ENCODE assay signal across 21 cellular contexts in genomic region chr1:170536924-170537551, GRCh38. TPM values are rescaled to one million over a fixed set of nuclear protein-coding genes. Genes with fewer than 3 reads are reported as not detected.
DNase-seq lines count a peak whose midpoint lies in the region; ATAC-seq, FAIRE-seq and TF ChIP-seq lines count a peak whose summit lies in the region.
"Had no signal": no experiment of that assay in that cellular context is flagged by ENCODE, and none has a peak within 500 bp of the region (broad histone marks: within the 10 kb centered on the region; RNA-seq: fewer than 3 reads in every experiment).

No MANE protein-coding gene starts in this region.

- H3K9me3 ChIP-seq in endodermal cell (ENCODE audit: control insufficient read depth, low read length) = no peaks in the 10 kb centered on the region
- H3K9me3 ChIP-seq: prostate gland, stomach had no signal

- WGBS in endodermal cell (ENCODE audit: insufficient coverage in 1 of 2, insufficient read length in 1 of 2), 2 experiments = 82 to 100% methylated on average over 1 of the region's 1 CpG

- no peak overlapping the region for H3K9ac ChIP-seq in endodermal cell (ENCODE audit: extremely low read depth, low read length, poor library complexity, severe bottlenecking)

- H3K4me1 Mint-ChIP-seq in stimulated activated naive CD8-positive, alpha-beta T cell treated with anti-CD3 and anti-CD28 coated beads, Interleukin-15, Interleukin-2, amounts not matched to agents 100 ng/mL and 50 ng/mL, for 24 hours (ENCODE audit: low read depth) = peaks cover 20% of the 10 kb centered on the region
- peaks cover 18% of the 10 kb centered on the region for H3K4me1 Mint-ChIP-seq in stimulated activated naive CD8-positive, alpha-beta T cell treated with anti-CD3 and anti-CD28 coated beads, Interleukin-15, amount 100 ng/mL, for 72 hours
- peaks cover 4% of the 10 kb centered on the region for H3K4me1 Mint-ChIP-seq in endodermal cell
- peaks cover 5% of the 10 kb centered on the region for H3K4me1 Mint-ChIP-seq in T-helper 2 cell treated with Interferon-gamma antibody and Interleukin-4, amounts not matched to agents 5 μg/mL and 100 μg/mL, for 36 hours (ENCODE audit: low read depth)

- H3K36me3 ChIP-seq in endodermal cell (ENCODE audit: control insufficient read depth, insufficient read depth, low read length) = peaks cover 28% of the 10 kb centered on the region
- H3K36me3 ChIP-seq: prostate gland had no signal

- ATAC-seq in stimulated activated naive CD8-positive, alpha-beta T cell treated with anti-CD3 and anti-CD28 coated beads, Interleukin-15, amount 100 ng/mL, for 72 hours = no peak
- ATAC-seq: CD8-positive, alpha-beta T cell had no signal

- H3K27me3 Mint-ChIP-seq in stimulated activated naive CD8-positive, alpha-beta T cell treated with anti-CD3 and anti-CD28 coated beads, Interleukin-15, Interleukin-2, amounts not matched to agents 100 ng/mL and 50 ng/mL, for 24 hours = no peaks in the 10 kb centered on the region
- no peaks in the 10 kb centered on the region for H3K27me3 Mint-ChIP-seq in stimulated activated naive CD8-positive, alpha-beta T cell treated with anti-CD3 and anti-CD28 coated beads, Interleukin-15, amount 100 ng/mL, for 72 hours
- no peaks in the 10 kb centered on the region for H3K27me3 Mint-ChIP-seq in endodermal cell (ENCODE audit: insufficient read depth)
- no peaks in the 10 kb centered on the region for H3K27me3 Mint-ChIP-seq in T-helper 2 cell treated with Interferon-gamma antibody and Interleukin-4, amounts not matched to agents 5 μg/mL and 100 μg/mL, for 36 hours (ENCODE audit: low read depth)
- H3K27me3 Mint-ChIP-seq: naive B cell had no signal

- H3K4me3 Mint-ChIP-seq in stimulated activated naive CD8-positive, alpha-beta T cell treated with anti-CD3 and anti-CD28 coated beads, Interleukin-15, Interleukin-2, amounts not matched to agents 100 ng/mL and 50 ng/mL, for 24 hours = no peak overlapping the region
- no peak overlapping the region for H3K4me3 Mint-ChIP-seq in stimulated activated naive CD8-positive, alpha-beta T cell treated with anti-CD3 and anti-CD28 coated beads, Interleukin-15, amount 100 ng/mL, for 72 hours
- H3K4me3 Mint-ChIP-seq in endodermal cell = no peak overlapping the region
- H3K4me3 Mint-ChIP-seq in T-helper 2 cell treated with Interferon-gamma antibody and Interleukin-4, amounts not matched to agents 5 μg/mL and 100 μg/mL, for 36 hours = no peak overlapping the region
- H3K4me3 Mint-ChIP-seq: activated naive CD4-positive, alpha-beta T cell treated with anti-CD3 and anti-CD28 coated beads for 36 hours; CD8-positive, alpha-beta T cell; naive B cell had no signal

- DNase-seq in stimulated activated naive CD8-positive, alpha-beta T cell treated with anti-CD3 and anti-CD28 coated beads, Interleukin-15, amount 100 ng/mL, for 72 hours = no peak
- DNase-seq in endodermal cell (no peak), kidney tubule cell (ENCODE audit: low spot score) (peak; percentile 67), SKM-1 (lab: John Stamatoyannopoulos, UW; ENCODE audit: unreplicated experiment) (no peak), HTR-8/SVneo (ENCODE audit: insufficient read length, low spot score) (no peak), KG1 (lab: John Stamatoyannopoulos, UW) (no peak)
- DNase-seq in T-helper 2 cell treated with Interferon-gamma antibody and Interleukin-4, amounts not matched to agents 5 μg/mL and 100 μg/mL, for 36 hours (ENCODE audit: low spot score) = no peak
- DNase-seq: ACHN; activated CD4-positive, alpha-beta T cell treated with anti-CD3 and anti-CD28 coated beads for 4 hours; activated naive CD4-positive, alpha-beta T cell treated with anti-CD3 and anti-CD28 coated beads for 36 hours; CD8-positive, alpha-beta T cell; KBM-7; naive B cell; NCI-H1417; NCI-H226; NK-92 treated with Interleukin-12 subunit alpha and Interleukin-12 subunit beta, amount 100 ng/mL, for 24 hours; stomach had no signal

- no peak overlapping the region for H3K4me3 ChIP-seq in endodermal cell (ENCODE audit: low read length)
- H3K4me3 ChIP-seq: prostate gland, stomach had no signal

- no peaks in the 10 kb centered on the region for H3K27me3 ChIP-seq in endodermal cell (ENCODE audit: control insufficient read depth, insufficient read depth, low read length, poor library complexity, severe bottlenecking)
- H3K27me3 ChIP-seq: stomach had no signal

- H3K27ac ChIP-seq in endodermal cell (ENCODE audit: low read depth, low read length) = no peak overlapping the region
- H3K27ac ChIP-seq: HL-60, prostate gland, stomach had no signal

- H3K27ac Mint-ChIP-seq in stimulated activated naive CD8-positive, alpha-beta T cell treated with anti-CD3 and anti-CD28 coated beads, Interleukin-15, Interleukin-2, amounts not matched to agents 100 ng/mL and 50 ng/mL, for 24 hours = peak overlapping the region; percentile 39
- peak overlapping the region in 1 of 2 donors; percentile 27 for H3K27ac Mint-ChIP-seq in stimulated activated naive CD8-positive, alpha-beta T cell treated with anti-CD3 and anti-CD28 coated beads, Interleukin-15, amount 100 ng/mL, for 72 hours
- H3K27ac Mint-ChIP-seq in endodermal cell = peak overlapping the region; percentile 65
- H3K27ac Mint-ChIP-seq in T-helper 2 cell treated with Interferon-gamma antibody and Interleukin-4, amounts not matched to agents 5 μg/mL and 100 μg/mL, for 36 hours = no peak overlapping the region
- H3K27ac Mint-ChIP-seq: activated naive CD4-positive, alpha-beta T cell treated with anti-CD3 and anti-CD28 coated beads for 36 hours; CD8-positive, alpha-beta T cell had no signal

- no peak for TF ChIP-seq CTCF in endodermal cell (conservative IDR thresholded peaks at IDR 0.05)

- H3K36me3 Mint-ChIP-seq in stimulated activated naive CD8-positive, alpha-beta T cell treated with anti-CD3 and anti-CD28 coated beads, Interleukin-15, Interleukin-2, amounts not matched to agents 100 ng/mL and 50 ng/mL, for 24 hours (ENCODE audit: low read depth) = peaks cover 48% of the 10 kb centered on the region
- peaks cover 38% of the 10 kb centered on the region for H3K36me3 Mint-ChIP-seq in endodermal cell (ENCODE audit: low read depth)
- peaks cover 33% of the 10 kb centered on the region for H3K36me3 Mint-ChIP-seq in T-helper 2 cell treated with Interferon-gamma antibody and Interleukin-4, amounts not matched to agents 5 μg/mL and 100 μg/mL, for 36 hours (ENCODE audit: low read depth)

- no peaks in the 10 kb centered on the region for H3K4me1 ChIP-seq in endodermal cell (ENCODE audit: control insufficient read depth, insufficient read depth, low read length)
- H3K4me1 ChIP-seq: prostate gland had no signal

- FAIRE-seq in HTR-8/SVneo (lab: Jason Lieb, UNC) = no peak
- FAIRE-seq: urothelium cell line had no signal

- no peaks in the 10 kb centered on the region for H3K9me3 Mint-ChIP-seq in stimulated activated naive CD8-positive, alpha-beta T cell treated with anti-CD3 and anti-CD28 coated beads, Interleukin-15, Interleukin-2, amounts not matched to agents 100 ng/mL and 50 ng/mL, for 24 hours
- no peaks in the 10 kb centered on the region for H3K9me3 Mint-ChIP-seq in stimulated activated naive CD8-positive, alpha-beta T cell treated with anti-CD3 and anti-CD28 coated beads, Interleukin-15, amount 100 ng/mL, for 72 hours
- no peaks in the 10 kb centered on the region for H3K9me3 Mint-ChIP-seq in endodermal cell
- no peaks in the 10 kb centered on the region for H3K9me3 Mint-ChIP-seq in T-helper 2 cell treated with Interferon-gamma antibody and Interleukin-4, amounts not matched to agents 5 μg/mL and 100 μg/mL, for 36 hours
- H3K9me3 Mint-ChIP-seq: activated naive CD4-positive, alpha-beta T cell treated with anti-CD3 and anti-CD28 coated beads for 36 hours; CD8-positive, alpha-beta T cell; naive B cell had no signal

RNA-seq across cellular contexts. Expression of gene GORAB, which starts 5.1 kb away (rescaled TPM):
- 10 to 100 TPM in 1 of 2 donors, 1 to 10 TPM in 1; 10.0 to 15.9 TPM for total RNA-seq in endodermal cell
- polyA plus RNA-seq in endodermal cell (2013, experiment 1 of 2) = 14.0 TPM
- 13.0 TPM for polyA plus RNA-seq in endodermal cell (2013, experiment 2 of 2)
